In genomic region chr1:16376971-16377370, GRCh38 we compare ENCODE assay signal across 13 cellular contexts. TPM values are rescaled to one million over a fixed set of nuclear protein-coding genes. Genes with fewer than 3 reads are reported as not detected.
A peak's percentile ranks its signal among the peaks of the same experiment; 100 is the strongest.
DNase-seq lines count a peak whose midpoint lies in the region; ATAC-seq, FAIRE-seq and TF ChIP-seq lines count a peak whose summit lies in the region.
"Had no signal": no experiment of that assay in that cellular context is flagged by ENCODE, and none has a peak within 500 bp of the region (broad histone marks: within the 10 kb centered on the region; RNA-seq: fewer than 3 reads in every experiment).

No MANE protein-coding gene starts in this region.

- TF ChIP-seq CTCF in GM23338 (conservative IDR thresholded peaks at IDR 0.05; ENCODE audit: low read depth in 2 of 2) (no peak), omental fat pad (IDR thresholded peaks at IDR 0.05) (no peak), HepG2 (CRISPR knock-in tag; IDR thresholded peaks at IDR 0.05) (no peak)

- no peaks in the 10 kb centered on the region for H3K36me3 ChIP-seq in GM23338 (ENCODE audit: insufficient read depth)
- peaks cover 0 to 2% of the 10 kb centered on the region in 2 experiments for H3K36me3 ChIP-seq in trophoblast cell (ENCODE audit: control insufficient read depth in 1 of 2, insufficient read depth in 2 of 2, low read length in 2 of 2)
- no peaks in the 10 kb centered on the region; a peak in 1 of 5 replicates for H3K36me3 ChIP-seq in HepG2 (replicated peaks in 1 of 2; ENCODE audit: control insufficient read depth in 1 of 2, insufficient read depth in 2 of 2, low read length in 2 of 2)
- H3K36me3 ChIP-seq: transverse colon had no signal

- POLR2A ChIA-PET in activated CD4-positive, alpha-beta T cell treated with anti-CD3 and anti-CD28 coated beads, Interleukin-2, amount 10 ng/mL, durations not matched to agents 7 days and 5 days (lab: Charles Lee): no interaction called here
- POLR2A ChIA-PET in HepG2 (lab: Yijun Ruan, JAX): interaction anchor here (0.9 kb wide), 1 partner anchor 11 kb away, joined by 3 read pairs; no protein-coding TSS in a partner anchor

- H3K9me3 ChIP-seq in trophoblast cell (ENCODE audit: insufficient read depth, low read depth, low read length) (no peaks in the 10 kb centered on the region), HepG2 (ENCODE audit: low read length) (no peaks in the 10 kb centered on the region)
- H3K9me3 ChIP-seq: body of pancreas, transverse colon had no signal

- no peaks in the 10 kb centered on the region for H3K79me1 ChIP-seq in trophoblast cell (ENCODE audit: low read length)

- CTCF ChIA-PET in activated CD4-positive, alpha-beta T cell treated with anti-CD3 and anti-CD28 coated beads, Interleukin-2, amount 10 ng/mL, durations not matched to agents 7 days and 5 days (lab: Charles Lee): interaction anchor here (0.7 to 1.1 kb wide), 2 partner anchors 8 to 17 kb away, joined by 3 read pairs; no protein-coding TSS in a partner anchor
- CTCF ChIA-PET in HepG2 (lab: Yijun Ruan, JAX; ENCODE audit: low intra/inter-chr PET ratio, low total read pairs): no interaction called here

- BruUV-seq in HepG2 (replicated peaks; lab: Mats Ljungman, UMichigan): no TSS peak

- H3K4me3 ChIP-seq in GM23338: 0 out of 2 replicates have a peak overlapping the region, but pooled peaks have one; percentile 29
- H3K4me3 ChIP-seq in trophoblast cell (ENCODE audit: low read depth, low read length): no peak overlapping the region
- no peak overlapping the region for H3K4me3 ChIP-seq in HepG2 (replicated peaks in 1 of 3; ENCODE audit: insufficient read depth in 1 of 3, low read depth in 2 of 3, low read length in 3 of 3)
- H3K4me3 ChIP-seq: body of pancreas, transverse colon had no signal

- H3K79me2 ChIP-seq in GM23338 (replicated peaks; ENCODE audit: insufficient read depth) (peaks cover 100% of the 10 kb centered on the region), trophoblast cell (ENCODE audit: control insufficient read depth, insufficient read depth, low read length, poor library complexity) (peaks cover 14% of the 10 kb centered on the region), HepG2 (ENCODE audit: insufficient read depth, low read length) (peaks cover 90% of the 10 kb centered on the region)

- H3K27ac ChIP-seq in GM23338 (ENCODE audit: low read depth): peak overlapping the region; percentile 78; the same call in 1 of the 2 replicates
- H3K27ac ChIP-seq in trophoblast cell (ENCODE audit: low read depth, low read length): no peak overlapping the region
- no peak overlapping the region for H3K27ac ChIP-seq in HepG2 (ENCODE audit: extremely low read length, insufficient read depth, low read length)

- peak overlapping the region; percentile 37 for H3K27ac Mint-ChIP-seq in activated CD4-positive, alpha-beta T cell treated with anti-CD3 and anti-CD28 coated beads, Interleukin-2, amount 10 ng/mL, durations not matched to agents 7 days and 5 days
- no peak overlapping the region for H3K27ac Mint-ChIP-seq in GM23338
- peak overlapping the region; percentile 65 to 77 for H3K27ac Mint-ChIP-seq in effector memory CD8-positive, alpha-beta T cell

- TF ChIP-seq EP300 in HepG2 (IDR thresholded peaks at IDR 0.05; ENCODE audit: low read depth in 2 of 2, low read length in 2 of 2): no peak
- no peak for TF ChIP-seq EP300 in HepG2 (CRISPR knock-in tag; IDR thresholded peaks at IDR 0.05; ENCODE audit: borderline replicate concordance)

- ATAC-seq in GM23338 (peak; percentile 43), omental fat pad (ENCODE audit: low FRiP score) (no peak), HepG2 (no peak)
- ATAC-seq in effector memory CD8-positive, alpha-beta T cell (replicated peaks): no peak
- ATAC-seq: body of pancreas had no signal

- peaks cover 49% of the 10 kb centered on the region for H3K4me1 Mint-ChIP-seq in activated CD4-positive, alpha-beta T cell treated with anti-CD3 and anti-CD28 coated beads, Interleukin-2, amount 10 ng/mL, durations not matched to agents 7 days and 5 days
- H3K4me1 Mint-ChIP-seq in GM23338: peaks cover 35% of the 10 kb centered on the region
- H3K4me1 Mint-ChIP-seq in effector memory CD8-positive, alpha-beta T cell (ENCODE audit: low read depth in 2 of 2): peaks cover 56 to 69% of the 10 kb centered on the region in 2 donors

- H3K4me3 Mint-ChIP-seq in activated CD4-positive, alpha-beta T cell treated with anti-CD3 and anti-CD28 coated beads, Interleukin-2, amount 10 ng/mL, durations not matched to agents 7 days and 5 days: no peak overlapping the region
- peak overlapping the region; percentile 41; the same call in 1 of the 3 replicates for H3K4me3 Mint-ChIP-seq in GM23338
- peak overlapping the region; percentile 2 to 55 for H3K4me3 Mint-ChIP-seq in effector memory CD8-positive, alpha-beta T cell

- DNase-seq in activated CD4-positive, alpha-beta T cell treated with anti-CD3 and anti-CD28 coated beads, Interleukin-2, amount 10 ng/mL, durations not matched to agents 7 days and 5 days: no peak
- no peak for DNase-seq in activated CD4-positive, alpha-beta T cell treated with anti-CD3 and anti-CD28 coated beads, Interleukin-2, amount 50 U/mL, for 48 hours
- DNase-seq in GM23338 (ENCODE audit: low spot score) (no peak), trophoblast cell (no peak), omental fat pad (ENCODE audit: low spot score) (no peak), NCI-H1436 (lab: John Stamatoyannopoulos, UW) (no peak), HepG2 (ENCODE audit: low spot score) (no peak)
- no peak for DNase-seq in effector memory CD8-positive, alpha-beta T cell
- DNase-seq: body of pancreas, Karpas-422, NCI-H1092 treated with DMSO at 0.1 percent for 48 hours, NCI-H2171 treated with DMSO at 0.1 percent for 48 hours, transverse colon had no signal

- no peak overlapping the region for H3K14ac ChIP-seq in trophoblast cell (ENCODE audit: low read length)

- intact Hi-C loops in HepG2 (cut with micrococcal nuclease; ENCODE audit: unreplicated experiment): no loop called here

- no peaks in the 10 kb centered on the region for H3K9me2 ChIP-seq in GM23338 (ENCODE audit: insufficient read depth)

- H3K27me3 ChIP-seq in GM23338 (ENCODE audit: insufficient read depth) (no peaks in the 10 kb centered on the region), trophoblast cell (ENCODE audit: insufficient read depth, low read length) (no peaks in the 10 kb centered on the region), HepG2 (ENCODE audit: control insufficient read depth in 1 of 2, insufficient read depth in 2 of 2, low read length in 2 of 2) (no peaks in the 10 kb centered on the region)
- H3K27me3 ChIP-seq: body of pancreas, transverse colon had no signal

- H2BK12ac ChIP-seq in trophoblast cell (ENCODE audit: low read length): no peak overlapping the region

- TF ChIP-seq POLR2A in HepG2 (IDR thresholded peaks at IDR 0.05; ENCODE audit: insufficient read depth in 1 of 2, low read depth in 2 of 2, low read length in 2 of 2): no peak

- H3K9ac ChIP-seq in trophoblast cell (ENCODE audit: low read length) (no peak overlapping the region), HepG2 (ENCODE audit: insufficient read depth, low read depth, low read length) (no peak overlapping the region)

- H2BK5ac ChIP-seq in trophoblast cell (ENCODE audit: low read depth, low read length, poor library complexity): no peak overlapping the region

- peaks cover 17% of the 10 kb centered on the region for H3K36me3 Mint-ChIP-seq in activated CD4-positive, alpha-beta T cell treated with anti-CD3 and anti-CD28 coated beads, Interleukin-2, amount 10 ng/mL, durations not matched to agents 7 days and 5 days (ENCODE audit: low read depth)
- H3K36me3 Mint-ChIP-seq in GM23338 (ENCODE audit: low read depth): peaks cover 16% of the 10 kb centered on the region; the same call in 2 of the 3 replicates
- H3K36me3 Mint-ChIP-seq in effector memory CD8-positive, alpha-beta T cell (ENCODE audit: insufficient read depth): peaks cover 55% of the 10 kb centered on the region

- H3K4me2 ChIP-seq in GM23338 (peak overlapping the region; percentile 71), trophoblast cell (ENCODE audit: low read length) (no peak overlapping the region), HepG2 (ENCODE audit: low read depth, low read length) (no peak overlapping the region)

- H3K4ac ChIP-seq in trophoblast cell (ENCODE audit: low read depth, low read length): peak overlapping the region; percentile 86

- no peaks in the 10 kb centered on the region for H3K9me3 Mint-ChIP-seq in activated CD4-positive, alpha-beta T cell treated with anti-CD3 and anti-CD28 coated beads, Interleukin-2, amount 10 ng/mL, durations not matched to agents 7 days and 5 days
- H3K9me3 Mint-ChIP-seq in GM23338: no peaks in the 10 kb centered on the region
- no peaks in the 10 kb centered on the region for H3K9me3 Mint-ChIP-seq in effector memory CD8-positive, alpha-beta T cell

- peaks cover 84% of the 10 kb centered on the region for H4K20me1 ChIP-seq in GM23338 (replicated peaks; ENCODE audit: insufficient read depth)
- H4K20me1 ChIP-seq in HepG2 (ENCODE audit: insufficient read depth, low read length): peaks cover 43% of the 10 kb centered on the region

- TF ChIP-seq RAD21 in HepG2 (CRISPR knock-in tag; IDR thresholded peaks at IDR 0.05): no peak

- no peak overlapping the region for H3K18ac ChIP-seq in trophoblast cell (ENCODE audit: low read length)

- H4K12ac ChIP-seq in trophoblast cell (ENCODE audit: low read depth, low read length): no peak overlapping the region

- H3K27me3 Mint-ChIP-seq in activated CD4-positive, alpha-beta T cell treated with anti-CD3 and anti-CD28 coated beads, Interleukin-2, amount 10 ng/mL, durations not matched to agents 7 days and 5 days: no peaks in the 10 kb centered on the region
- H3K27me3 Mint-ChIP-seq in GM23338 (ENCODE audit: insufficient read depth, low read depth, poor library complexity): peaks cover 7% of the 10 kb centered on the region
- H3K27me3 Mint-ChIP-seq in effector memory CD8-positive, alpha-beta T cell: no peaks in the 10 kb centered on the region

- no peak for FAIRE-seq in HepG2 (lab: Jason Lieb, UNC)

- no peak overlapping the region for H2BK120ac ChIP-seq in trophoblast cell (ENCODE audit: insufficient read depth, low read length, poor library complexity)

- 0 out of 2 replicates have a peak, but pooled peaks cover 16% of the 10 kb centered on the region for H3F3A ChIP-seq in GM23338 (replicated peaks; ENCODE audit: low read depth)

- H4K8ac ChIP-seq in trophoblast cell (ENCODE audit: low read depth, low read length): no peak overlapping the region

- in situ Hi-C loops in HepG2 (cut with HindIII; ENCODE audit: extremely low pct_ligation_motif_present, low pct_unique_long_range_greater_than_20kb): no loop called here

- H2AFZ ChIP-seq in GM23338 (no peak overlapping the region), trophoblast cell (ENCODE audit: insufficient read depth, low read length, poor library complexity) (no peak overlapping the region), HepG2 (ENCODE audit: low read length) (no peak overlapping the region)

- H3K23ac ChIP-seq in trophoblast cell (ENCODE audit: low read length): no peak overlapping the region

- H4K91ac ChIP-seq in trophoblast cell (ENCODE audit: low read depth, low read length): no peak overlapping the region

- H3K4me1 ChIP-seq in GM23338 (ENCODE audit: insufficient read depth) (peaks cover 40% of the 10 kb centered on the region), trophoblast cell (ENCODE audit: control insufficient read depth in 1 of 2, insufficient read depth in 2 of 2, low read length in 2 of 2) (peaks cover 17 to 24% of the 10 kb centered on the region in 2 experiments), HepG2 (ENCODE audit: insufficient read depth, low read length) (peaks cover 58% of the 10 kb centered on the region)

- no peak overlapping the region for H2AK5ac ChIP-seq in trophoblast cell (ENCODE audit: low read length)

- no CpG with 5 or more reads among the region's 4 CpGs for WGBS in trophoblast cell (ENCODE audit: extremely low coverage, insufficient coverage, insufficient read length)
- WGBS in HepG2 (ENCODE audit: low lambda C conversion rate): 81% methylated on average over 4 of the region's 4 CpGs

RNA-seq across cellular contexts. Expression of gene SZRD1, which starts 9.9 kb away (rescaled TPM):
- 100 to 1,000 TPM; 156 to 177 TPM for total RNA-seq in activated CD4-positive, alpha-beta T cell treated with anti-CD3 and anti-CD28 coated beads, Interleukin-2, amount 10 ng/mL, durations not matched to agents 7 days and 5 days
- total RNA-seq in GM23338 (2014; rRNA removed; shearing (Covaris generic)): 70.9 and 73.9 TPM in 2 replicates
- polyA plus RNA-seq in GM23338 (2016; fragmentation: Nextera tagmentation; extraction: Ambion mirVana) (32.5 and 33.6 TPM in 2 replicates), HepG2 (2011; rRNA removed) (41.4 and 49.1 TPM in 2 replicates)
- polyA plus RNA-seq in trophoblast cell (2013): 80.6 and 85.6 TPM in 2 replicates
- total RNA-seq in omental fat pad (10 to 100 TPM; 73.1 to 80.5 (median 77.7) TPM), HepG2 (2016; rRNA removed; fragmentation: Illumina TruSeq; extraction: Trizol) (28.5 and 38.6 TPM in 2 replicates)
- 12.7 and 18.5 TPM in 2 replicates for total RNA-seq in HepG2 (2016; cell fraction: cytosol; rRNA removed; fragmentation: Illumina TruSeq; extraction: Trizol; ENCODE audit: low read depth)
- 31.4 and 32.6 TPM in 2 replicates for total RNA-seq in HepG2 (2016; cell fraction: insoluble cytoplasmic fraction; rRNA removed; fragmentation: Illumina TruSeq; extraction: Trizol)
- 51.4 and 51.8 TPM in 2 replicates for total RNA-seq in HepG2 (2016; cell fraction: membrane; rRNA removed; fragmentation: Illumina TruSeq; extraction: Trizol)
- total RNA-seq in HepG2 (2016; cell fraction: nucleus; rRNA removed; fragmentation: Illumina TruSeq; extraction: Trizol): 18.9 and 20.9 TPM in 2 replicates
- 42.6 and 48.7 TPM in 2 replicates for polyA plus RNA-seq in HepG2 (2011; cell fraction: cytosol; rRNA removed)
- 28.2 and 28.3 TPM in 2 replicates for polyA plus RNA-seq in HepG2 (2011; cell fraction: nucleus; rRNA removed)
- polyA plus RNA-seq in HepG2 (2012): 34.4 and 36.9 TPM in 2 replicates
- 56.7 and 58.7 TPM in 2 replicates for polyA plus RNA-seq in HepG2 (2016; cell fraction: cytosol; fragmentation: Illumina TruSeq; extraction: Trizol; ENCODE audit: low read depth)
- 71.8 and 88.8 TPM in 2 replicates for polyA plus RNA-seq in HepG2 (2016; cell fraction: insoluble cytoplasmic fraction; fragmentation: Illumina TruSeq; extraction: Trizol; ENCODE audit: low read depth)
- polyA plus RNA-seq in HepG2 (2016; cell fraction: membrane; fragmentation: Illumina TruSeq; extraction: Trizol; ENCODE audit: low read depth): 116 and 117 TPM in 2 replicates
- polyA plus RNA-seq in HepG2 (2016; cell fraction: nucleus; fragmentation: Illumina TruSeq; extraction: Trizol; ENCODE audit: insufficient read depth, low read depth): 51.4 and 59.8 TPM in 2 replicates
- 50.6 and 97.3 TPM in 2 replicates for polyA minus RNA-seq in HepG2 (2011; rRNA and poly(A)+ RNA removed; ENCODE audit: low replicate concordance)
- 24.6 and 26.6 TPM in 2 replicates for polyA minus RNA-seq in HepG2 (2011; cell fraction: cytosol; rRNA and poly(A)+ RNA removed)
- 13.0 and 16.4 TPM in 2 replicates for polyA minus RNA-seq in HepG2 (2011; cell fraction: nucleus; rRNA and poly(A)+ RNA removed)

RNA-seq across cellular contexts. Expression of gene FBXO42, which starts 24.7 kb away (rescaled TPM):
- total RNA-seq in activated CD4-positive, alpha-beta T cell treated with anti-CD3 and anti-CD28 coated beads, Interleukin-2, amount 10 ng/mL, durations not matched to agents 7 days and 5 days: 10 to 100 TPM; 15.5 to 19.3 TPM
- total RNA-seq in GM23338 (2014; rRNA removed; shearing (Covaris generic)): 18.1 and 20.7 TPM in 2 replicates
- 5.2 and 6.0 TPM in 2 replicates for polyA plus RNA-seq in GM23338 (2016; fragmentation: Nextera tagmentation; extraction: Ambion mirVana)
- 10.4 and 11.3 TPM in 2 replicates for polyA plus RNA-seq in trophoblast cell (2013)
- 10 to 100 TPM; 16.1 to 29.8 (median 19.2) TPM for total RNA-seq in omental fat pad
- total RNA-seq in HepG2 (2016; rRNA removed; fragmentation: Illumina TruSeq; extraction: Trizol): 7.6 and 9.0 TPM in 2 replicates
- 1.8 and 2.2 TPM in 2 replicates for total RNA-seq in HepG2 (2016; cell fraction: cytosol; rRNA removed; fragmentation: Illumina TruSeq; extraction: Trizol; ENCODE audit: low read depth)
- total RNA-seq in HepG2 (2016; cell fraction: insoluble cytoplasmic fraction; rRNA removed; fragmentation: Illumina TruSeq; extraction: Trizol): 7.3 and 9.0 TPM in 2 replicates
- 3.2 and 3.4 TPM in 2 replicates for total RNA-seq in HepG2 (2016; cell fraction: membrane; rRNA removed; fragmentation: Illumina TruSeq; extraction: Trizol)
- 9.0 and 10.5 TPM in 2 replicates for total RNA-seq in HepG2 (2016; cell fraction: nucleus; rRNA removed; fragmentation: Illumina TruSeq; extraction: Trizol)
- 17.2 and 17.5 TPM in 2 replicates for polyA plus RNA-seq in HepG2 (2011; rRNA removed)
- 11.3 and 12.6 TPM in 2 replicates for polyA plus RNA-seq in HepG2 (2011; cell fraction: cytosol; rRNA removed)
- 16.2 and 16.9 TPM in 2 replicates for polyA plus RNA-seq in HepG2 (2011; cell fraction: nucleus; rRNA removed)
- 9.9 and 10.1 TPM in 2 replicates for polyA plus RNA-seq in HepG2 (2012)
- 0.43 and 1.1 TPM in 2 replicates for polyA plus RNA-seq in HepG2 (2016; cell fraction: cytosol; fragmentation: Illumina TruSeq; extraction: Trizol; ENCODE audit: low read depth)
- polyA plus RNA-seq in HepG2 (2016; cell fraction: insoluble cytoplasmic fraction; fragmentation: Illumina TruSeq; extraction: Trizol; ENCODE audit: low read depth): 8.9 and 10.1 TPM in 2 replicates
- polyA plus RNA-seq in HepG2 (2016; cell fraction: membrane; fragmentation: Illumina TruSeq; extraction: Trizol; ENCODE audit: low read depth): 1.4 and 1.6 TPM in 2 replicates
- 8.1 and 9.2 TPM in 2 replicates for polyA plus RNA-seq in HepG2 (2016; cell fraction: nucleus; fragmentation: Illumina TruSeq; extraction: Trizol; ENCODE audit: insufficient read depth, low read depth)
- 14.6 and 25.0 TPM in 2 replicates for polyA minus RNA-seq in HepG2 (2011; rRNA and poly(A)+ RNA removed; ENCODE audit: low replicate concordance)
- polyA minus RNA-seq in HepG2 (2011; cell fraction: cytosol; rRNA and poly(A)+ RNA removed): 8.8 and 9.5 TPM in 2 replicates
- polyA minus RNA-seq in HepG2 (2011; cell fraction: nucleus; rRNA and poly(A)+ RNA removed): 24.2 and 24.5 TPM in 2 replicates
